In genomic region chr6:87146363-87146762, GRCh38 we compare ENCODE assay signal across 19 cellular contexts.
DNase-seq lines count a peak whose midpoint lies in the region; ATAC-seq, FAIRE-seq and TF ChIP-seq lines count a peak whose summit lies in the region.
"Had no signal": no experiment of that assay in that cellular context is flagged by ENCODE, and none has a peak within 500 bp of the region (broad histone marks: within the 10 kb centered on the region; RNA-seq: fewer than 3 reads in every experiment).

No MANE protein-coding gene starts in this region.

- peak overlapping the region; percentile 40 for H3K4me2 ChIP-seq in DOHH2 (ENCODE audit: low read length)

- H3F3A ChIP-seq in DOHH2 (ENCODE audit: control insufficient read depth, insufficient read depth) = no peaks in the 10 kb centered on the region

- H3K27ac ChIP-seq in DOHH2 (ENCODE audit: low read depth, low read length) = no peak overlapping the region
- H3K27ac ChIP-seq: breast epithelium, RWPE1 had no signal

- no peaks in the 10 kb centered on the region for H3K79me2 ChIP-seq in DOHH2 (ENCODE audit: control insufficient read depth, low read length)

- no peak for TF ChIP-seq CTCF in DOHH2 (IDR thresholded peaks at IDR 0.05; ENCODE audit: low read depth, low read length, poor library complexity, severe bottlenecking)

- no peaks in the 10 kb centered on the region for H4K20me1 ChIP-seq in DOHH2 (ENCODE audit: control insufficient read depth, insufficient read depth, low read depth, low read length)

- H3K36me3 ChIP-seq in DOHH2 (ENCODE audit: control insufficient read depth, low read length) = no peaks in the 10 kb centered on the region
- H3K36me3 ChIP-seq: breast epithelium had no signal

- intact Hi-C loops in posterior cingulate gyrus (cut with DNase I) = no loop called here

- no peak for DNase-seq in posterior cingulate gyrus
- DNase-seq in RCC 7860 (ENCODE audit: low spot score) = no peak
- DNase-seq in ACHN = no peak
- DNase-seq: activated CD8-positive, alpha-beta T cell treated with anti-CD3 and anti-CD28 coated beads for 36 hours; activated naive CD4-positive, alpha-beta T cell treated with anti-CD3 and anti-CD28 coated beads for 36 hours; DMS79; HCEC 1CT; NCI-H1048; NCI-H524; stimulated activated naive CD8-positive, alpha-beta T cell treated with anti-CD3 and anti-CD28 coated beads, Interleukin-15, amount 100 ng/mL, for 72 hours; T1000 had no signal

- no peak for FAIRE-seq in RCC 7860 (lab: Jason Lieb, UNC)
- FAIRE-seq: HTR-8/SVneo had no signal

- H3K4me3 ChIP-seq in DOHH2 (ENCODE audit: low read length) = no peak overlapping the region
- H3K4me3 ChIP-seq: breast epithelium had no signal

- peaks cover 7% of the 10 kb centered on the region for H3K4me1 ChIP-seq in DOHH2 (ENCODE audit: control insufficient read depth, low read length)
- H3K4me1 ChIP-seq: breast epithelium had no signal

- no peaks in the 10 kb centered on the region for H3K9me2 ChIP-seq in DOHH2 (replicated peaks; ENCODE audit: control insufficient read depth, low read length)

- in situ Hi-C loops in ACHN (cut with HindIII; ENCODE audit: low pct_ligation_motif_present, low pct_unique_long_range_greater_than_20kb, low sequenced_read_pairs) = no loop called here

- peaks cover 16% of the 10 kb centered on the region for H3K27me3 ChIP-seq in DOHH2 (ENCODE audit: control insufficient read depth, low read length)
- H3K27me3 ChIP-seq: breast epithelium had no signal

- peak; percentile 61 for ATAC-seq in GM18870 (IDR thresholded peaks at IDR 0.05; ENCODE audit: unreplicated experiment)
- ATAC-seq in HG02623 (IDR thresholded peaks at IDR 0.05; ENCODE audit: unreplicated experiment) = peak; percentile 75
- peak; percentile 57 for ATAC-seq in HG03460 (IDR thresholded peaks at IDR 0.05; ENCODE audit: unreplicated experiment)
- ATAC-seq in HG03520 (IDR thresholded peaks at IDR 0.05; ENCODE audit: unreplicated experiment) = no peak
- ATAC-seq: activated CD8-positive, alpha-beta T cell treated with anti-CD3 and anti-CD28 coated beads for 36 hours; stimulated activated naive CD8-positive, alpha-beta T cell treated with anti-CD3 and anti-CD28 coated beads, Interleukin-15, amount 100 ng/mL, for 72 hours had no signal

- no peaks in the 10 kb centered on the region for H3K9me3 ChIP-seq in DOHH2 (ENCODE audit: control insufficient read depth, insufficient read depth, low read length)
- H3K9me3 ChIP-seq: breast epithelium had no signal
